In genomic region chr13:19737844-19738557, GRCh38 we compare ENCODE assay signal across 21 cellular contexts.
"Had no signal": no experiment of that assay in that cellular context is flagged by ENCODE, and none has a peak within 500 bp of the region (broad histone marks: within the 10 kb centered on the region; RNA-seq: fewer than 3 reads in every experiment).

No MANE protein-coding gene starts in this region.

- H3K27me3 Mint-ChIP-seq: activated B cell treated with CpG ODN at 0.5 μM for 24 hours; activated CD4-positive, alpha-beta memory T cell treated with anti-CD3 and anti-CD28 coated beads for 36 hours; activated naive CD8-positive, alpha-beta T cell treated with anti-CD3 and anti-CD28 coated beads, Interleukin-2, amount 10 ng/mL, durations not matched to agents 7 days and 5 days; activated T-helper 17 cell treated with anti-CD3 and anti-CD28 coated beads, Interleukin-2, amount 50 U/mL, for 72 hours; brain; naive thymus-derived CD4-positive, alpha-beta T cell; stimulated activated memory B cell treated with anti-CD40 and anti-IgM and Interleukin-4, amounts not matched to agents 10 μg/mL and 1 μg/mL and 100 μg/mL, for 72 hours had no signal

- H3K27me3 ChIP-seq: gastrocnemius medialis, heart left ventricle, pancreas, upper lobe of right lung had no signal

- H3K9me3 Mint-ChIP-seq: activated B cell treated with CpG ODN at 0.5 μM for 24 hours; activated CD4-positive, alpha-beta memory T cell treated with anti-CD3 and anti-CD28 coated beads for 36 hours; activated naive CD8-positive, alpha-beta T cell treated with anti-CD3 and anti-CD28 coated beads, Interleukin-2, amount 10 ng/mL, durations not matched to agents 7 days and 5 days; activated T-helper 17 cell treated with anti-CD3 and anti-CD28 coated beads, Interleukin-2, amount 50 U/mL, for 72 hours; naive thymus-derived CD4-positive, alpha-beta T cell; stimulated activated memory B cell treated with anti-CD40 and anti-IgM and Interleukin-4, amounts not matched to agents 10 μg/mL and 1 μg/mL and 100 μg/mL, for 72 hours had no signal

- H3K4me3 Mint-ChIP-seq: activated B cell treated with CpG ODN at 0.5 μM for 24 hours; activated CD4-positive, alpha-beta memory T cell treated with anti-CD3 and anti-CD28 coated beads for 36 hours; activated naive CD8-positive, alpha-beta T cell treated with anti-CD3 and anti-CD28 coated beads, Interleukin-2, amount 10 ng/mL, durations not matched to agents 7 days and 5 days; activated T-helper 17 cell treated with anti-CD3 and anti-CD28 coated beads, Interleukin-2, amount 50 U/mL, for 72 hours; brain; naive thymus-derived CD4-positive, alpha-beta T cell; stimulated activated memory B cell treated with anti-CD40 and anti-IgM and Interleukin-4, amounts not matched to agents 10 μg/mL and 1 μg/mL and 100 μg/mL, for 72 hours had no signal

- FAIRE-seq: pancreas had no signal

- H3K27ac ChIP-seq: coronary artery, gastrocnemius medialis, heart left ventricle, pancreas, thoracic aorta, upper lobe of right lung had no signal

- H3K4me3 ChIP-seq: coronary artery, gastrocnemius medialis, heart left ventricle, pancreas, smooth muscle cell, thoracic aorta, upper lobe of right lung had no signal

- DNase-seq: activated B cell treated with CpG ODN at 0.5 μM for 24 hours; activated CD4-positive, alpha-beta memory T cell treated with anti-CD3 and anti-CD28 coated beads for 36 hours; activated CD4-positive, alpha-beta T cell treated with anti-CD3 and anti-CD28 coated beads for 4 hours; activated naive CD4-positive, alpha-beta T cell; activated naive CD8-positive, alpha-beta T cell treated with anti-CD3 and anti-CD28 coated beads, Interleukin-2, amount 10 ng/mL, durations not matched to agents 7 days and 5 days; central memory CD4-positive, alpha-beta T cell; gastrocnemius medialis; heart left ventricle; left ventricle myocardium superior; naive thymus-derived CD4-positive, alpha-beta T cell; pancreas; stimulated activated CD4-positive, alpha-beta T cell treated with anti-CD3 and anti-CD28 coated beads, Interleukin-4, amount 100 ng/mL, for 1 hour; T-helper 2 cell; upper lobe of right lung had no signal

- ATAC-seq: activated T-helper 17 cell treated with anti-CD3 and anti-CD28 coated beads, Interleukin-2, amount 50 U/mL, for 72 hours; gastrocnemius medialis; heart left ventricle; left ventricle myocardium superior; naive thymus-derived CD4-positive, alpha-beta T cell; pancreas; sciatic nerve; stimulated activated memory B cell treated with anti-CD40 and anti-IgM and Interleukin-4, amounts not matched to agents 10 μg/mL and 1 μg/mL and 100 μg/mL, for 72 hours; upper lobe of right lung had no signal

- H3K27ac Mint-ChIP-seq: activated B cell treated with CpG ODN at 0.5 μM for 24 hours; activated CD4-positive, alpha-beta memory T cell treated with anti-CD3 and anti-CD28 coated beads for 36 hours; activated naive CD8-positive, alpha-beta T cell treated with anti-CD3 and anti-CD28 coated beads, Interleukin-2, amount 10 ng/mL, durations not matched to agents 7 days and 5 days; activated T-helper 17 cell treated with anti-CD3 and anti-CD28 coated beads, Interleukin-2, amount 50 U/mL, for 72 hours; stimulated activated memory B cell treated with anti-CD40 and anti-IgM and Interleukin-4, amounts not matched to agents 10 μg/mL and 1 μg/mL and 100 μg/mL, for 72 hours had no signal

- H3K9me3 ChIP-seq: gastrocnemius medialis, heart left ventricle, pancreas, thoracic aorta, upper lobe of right lung had no signal

- H3K4me1 ChIP-seq: gastrocnemius medialis, pancreas, upper lobe of right lung had no signal

- H3K4me2 ChIP-seq: smooth muscle cell had no signal

- H3K4me1 Mint-ChIP-seq: activated T-helper 17 cell treated with anti-CD3 and anti-CD28 coated beads, Interleukin-2, amount 50 U/mL, for 72 hours; brain had no signal
